In the genomic region with DNA sequence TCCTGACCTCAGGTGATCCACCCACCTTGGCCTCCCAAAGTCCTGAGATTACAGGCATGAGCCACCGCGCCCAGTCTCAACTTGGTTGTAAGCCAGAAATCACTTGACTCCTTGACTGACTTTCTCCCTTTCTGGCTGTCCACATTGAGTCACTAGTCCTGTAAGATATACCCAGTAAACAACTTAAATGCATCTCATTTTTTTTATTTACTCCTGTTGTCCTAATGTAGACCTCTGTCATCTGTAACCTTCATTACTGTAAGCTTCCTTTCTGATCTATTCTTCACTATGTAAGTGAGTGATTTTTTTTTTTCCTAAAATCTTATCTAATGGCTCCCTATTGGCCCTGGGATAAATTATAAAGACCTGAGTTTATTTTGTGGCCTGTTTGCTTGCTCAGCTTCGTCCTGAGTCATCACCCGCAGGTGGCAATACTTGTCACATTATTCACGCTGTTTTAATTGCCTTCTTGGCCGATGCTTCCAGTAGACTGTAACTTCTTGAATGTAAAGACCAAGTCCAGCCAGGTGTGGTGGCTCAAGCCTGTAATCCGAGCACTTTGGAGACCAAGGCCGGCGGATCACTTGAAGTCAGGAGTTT, we compare ENCODE assay signal across 7 cellular contexts. TPM values are rescaled to one million over a fixed set of nuclear protein-coding genes. Genes with fewer than 3 reads are reported as not detected.
DNase-seq lines count a peak whose midpoint lies in the region; ATAC-seq and TF ChIP-seq lines count a peak whose summit lies in the region.

No MANE protein-coding gene starts in this region.

- H2AFZ ChIP-seq in parathyroid adenoma (no peak overlapping the region), SK-N-SH (ENCODE audit: low read depth) (no peak overlapping the region)

- peak overlapping the region; percentile 80 to 82 for H3K27ac Mint-ChIP-seq in effector memory CD8-positive, alpha-beta T cell

- CTCF ChIA-PET in SK-N-SH (lab: Yijun Ruan, JAX) = no interaction called here

- H4K20me1 ChIP-seq in SK-N-SH (ENCODE audit: insufficient read depth) = peaks cover 99% of the 10 kb centered on the region

- no peaks in the 10 kb centered on the region for H3K9me2 ChIP-seq in SK-N-SH

- TF ChIP-seq CTCF in parathyroid adenoma (IDR thresholded peaks at IDR 0.05) (no peak), SK-N-SH (IDR thresholded peaks at IDR 0.05) (no peak)

- no peaks in the 10 kb centered on the region for H3K9me3 Mint-ChIP-seq in effector memory CD8-positive, alpha-beta T cell

- peak overlapping the region; percentile 6 for H3K4me2 ChIP-seq in parathyroid adenoma (ENCODE audit: low read length)
- no peak overlapping the region for H3K4me2 ChIP-seq in SK-N-SH

- no peak for ATAC-seq in effector memory CD8-positive, alpha-beta T cell (replicated peaks)
- ATAC-seq in GM21528 (IDR thresholded peaks at IDR 0.05; ENCODE audit: low FRiP score, unreplicated experiment) = no peak

- DNase-seq in GM04504 (ENCODE audit: low read depth) = peak; percentile 3
- DNase-seq in NCI-H2107 (lab: John Stamatoyannopoulos, UW) = peak; percentile 6
- no peak for DNase-seq in effector memory CD8-positive, alpha-beta T cell
- no peak for DNase-seq in NK-92 treated with Interleukin-12 subunit alpha and Interleukin-12 subunit beta, amount 100 ng/mL, for 24 hours (lab: John Stamatoyannopoulos, UW)
- no peak for DNase-seq in SK-N-SH

- no peaks in the 10 kb centered on the region for H3K36me3 ChIP-seq in parathyroid adenoma (ENCODE audit: control insufficient read depth, insufficient read depth, low read length)
- H3K36me3 ChIP-seq in SK-N-SH (replicated peaks in 1 of 2; ENCODE audit: control insufficient read depth in 1 of 2, insufficient read depth in 2 of 2, low read length in 1 of 2) = peaks cover 5 to 20% of the 10 kb centered on the region in 2 experiments

- H3K9me3 ChIP-seq in parathyroid adenoma (ENCODE audit: control insufficient read depth, low read length) = no peaks in the 10 kb centered on the region
- H3K9me3 ChIP-seq in SK-N-SH = no peaks in the 10 kb centered on the region

- peaks cover 58 to 67% of the 10 kb centered on the region in 2 donors for H3K4me1 Mint-ChIP-seq in effector memory CD8-positive, alpha-beta T cell (ENCODE audit: low read depth in 2 of 2)

- POLR2A ChIA-PET in SK-N-SH (lab: Yijun Ruan, JAX) = interaction anchor here (0.7 kb wide), 1 partner anchor 195 kb away, joined by 3 read pairs; no protein-coding TSS in a partner anchor

- H3K27ac ChIP-seq in parathyroid adenoma = peak overlapping the region; percentile 87
- no peak overlapping the region for H3K27ac ChIP-seq in SK-N-SH (ENCODE audit: low read depth in 2 of 2, low read length in 1 of 2)

- H3K4me3 ChIP-seq in parathyroid adenoma (ENCODE audit: low read depth, low read length) (no peak overlapping the region), SK-N-SH (ENCODE audit: low read depth in 2 of 2, low read length in 1 of 2) (no peak overlapping the region)

- peak overlapping the region; percentile 12 to 29 for H3K4me3 Mint-ChIP-seq in effector memory CD8-positive, alpha-beta T cell

- H3K27me3 Mint-ChIP-seq in effector memory CD8-positive, alpha-beta T cell = no peaks in the 10 kb centered on the region

- no peaks in the 10 kb centered on the region for H3K27me3 ChIP-seq in parathyroid adenoma (ENCODE audit: control insufficient read depth, insufficient read depth, low read length)
- H3K27me3 ChIP-seq in SK-N-SH (ENCODE audit: insufficient read depth) = no peaks in the 10 kb centered on the region

- peaks cover 6% of the 10 kb centered on the region for H3F3A ChIP-seq in SK-N-SH (replicated peaks; ENCODE audit: insufficient read depth)

- 85% methylated on average over 9 of the region's 9 CpGs for WGBS in SK-N-SH (ENCODE audit: low lambda C conversion rate)

- peaks cover 41% of the 10 kb centered on the region for H3K79me2 ChIP-seq in parathyroid adenoma
- peaks cover 100% of the 10 kb centered on the region for H3K79me2 ChIP-seq in SK-N-SH (ENCODE audit: insufficient read depth)

- H3K36me3 Mint-ChIP-seq in effector memory CD8-positive, alpha-beta T cell (ENCODE audit: insufficient read depth) = peaks cover 53% of the 10 kb centered on the region

- H3K4me1 ChIP-seq in parathyroid adenoma (peaks cover 15% of the 10 kb centered on the region), SK-N-SH (ENCODE audit: control insufficient read depth in 1 of 2, insufficient read depth in 2 of 2, low read depth in 1 of 2, low read length in 1 of 2) (no peaks in the 10 kb centered on the region; a peak in 3 of 4 replicates)

- TF ChIP-seq RAD21 in SK-N-SH (IDR thresholded peaks at IDR 0.05; ENCODE audit: low read length) = no peak

- TF ChIP-seq EP300 in SK-N-SH (IDR thresholded peaks at IDR 0.05; ENCODE audit: borderline replicate concordance in 1 of 2, low read depth in 1 of 2, low read length in 1 of 2) = no peak

- H3K9ac ChIP-seq in parathyroid adenoma (no peak overlapping the region), SK-N-SH (no peak overlapping the region)

TF ChIP-seq in SK-N-SH, 30 proteins besides CTCF, POLR2A, EP300 and RAD21:
- TF ChIP-seq TEAD4 (IDR thresholded peaks at IDR 0.05; ENCODE audit: borderline replicate concordance, insufficient read depth) (no peak), FOSL2 (IDR thresholded peaks at IDR 0.05; ENCODE audit: borderline replicate concordance, low read depth) (no peak), RCOR1 (IDR thresholded peaks at IDR 0.05; ENCODE audit: low read length) (no peak)
- TF ChIP-seq, protein P1, sequence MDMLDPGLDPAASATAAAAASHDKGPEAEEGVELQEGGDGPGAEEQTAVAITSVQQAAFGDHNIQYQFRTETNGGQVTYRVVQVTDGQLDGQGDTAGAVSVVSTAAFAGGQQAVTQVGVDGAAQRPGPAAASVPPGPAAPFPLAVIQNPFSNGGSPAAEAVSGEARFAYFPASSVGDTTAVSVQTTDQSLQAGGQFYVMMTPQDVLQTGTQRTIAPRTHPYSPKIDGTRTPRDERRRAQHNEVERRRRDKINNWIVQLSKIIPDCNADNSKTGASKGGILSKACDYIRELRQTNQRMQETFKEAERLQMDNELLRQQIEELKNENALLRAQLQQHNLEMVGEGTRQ (IDR thresholded peaks at IDR 0.05; ENCODE audit: borderline replicate concordance, low read depth, low read length) = no peak
- TF ChIP-seq, protein P2, sequence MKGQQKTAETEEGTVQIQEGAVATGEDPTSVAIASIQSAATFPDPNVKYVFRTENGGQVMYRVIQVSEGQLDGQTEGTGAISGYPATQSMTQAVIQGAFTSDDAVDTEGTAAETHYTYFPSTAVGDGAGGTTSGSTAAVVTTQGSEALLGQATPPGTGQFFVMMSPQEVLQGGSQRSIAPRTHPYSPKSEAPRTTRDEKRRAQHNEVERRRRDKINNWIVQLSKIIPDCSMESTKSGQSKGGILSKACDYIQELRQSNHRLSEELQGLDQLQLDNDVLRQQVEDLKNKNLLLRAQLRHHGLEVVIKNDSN (IDR thresholded peaks at IDR 0.05; ENCODE audit: borderline replicate concordance, low read depth) = no peak

RNA-seq across cellular contexts. Expression of a gene that starts 41.0 kb away (rescaled TPM):
- polyA plus RNA-seq in SK-N-SH (2012; rRNA removed) = 37.3 and 47.3 TPM in 2 replicates
- polyA plus RNA-seq in SK-N-SH (2012; cell fraction: cytosol; rRNA removed) = 45.6 and 49.2 TPM in 2 replicates
- polyA plus RNA-seq in SK-N-SH (2012; cell fraction: nucleus; rRNA removed) = 61.0 and 71.3 TPM in 2 replicates

Comparison
In these comparisons a context has a peak if more than half of its experiments do, and no peak if none do; other contexts are left out.
1. DNase-seq: peak in GM04504 (single experiment) and NCI-H2107 (single experiment); none in effector memory CD8-positive, alpha-beta T cell (0 of 3), NK-92 treated with Interleukin-12 subunit alpha and Interleukin-12 subunit beta, amount 100 ng/mL, for 24 hours (single experiment) and SK-N-SH (single experiment).